ENCODE assay signal across 9 cellular contexts in the genomic region with DNA sequence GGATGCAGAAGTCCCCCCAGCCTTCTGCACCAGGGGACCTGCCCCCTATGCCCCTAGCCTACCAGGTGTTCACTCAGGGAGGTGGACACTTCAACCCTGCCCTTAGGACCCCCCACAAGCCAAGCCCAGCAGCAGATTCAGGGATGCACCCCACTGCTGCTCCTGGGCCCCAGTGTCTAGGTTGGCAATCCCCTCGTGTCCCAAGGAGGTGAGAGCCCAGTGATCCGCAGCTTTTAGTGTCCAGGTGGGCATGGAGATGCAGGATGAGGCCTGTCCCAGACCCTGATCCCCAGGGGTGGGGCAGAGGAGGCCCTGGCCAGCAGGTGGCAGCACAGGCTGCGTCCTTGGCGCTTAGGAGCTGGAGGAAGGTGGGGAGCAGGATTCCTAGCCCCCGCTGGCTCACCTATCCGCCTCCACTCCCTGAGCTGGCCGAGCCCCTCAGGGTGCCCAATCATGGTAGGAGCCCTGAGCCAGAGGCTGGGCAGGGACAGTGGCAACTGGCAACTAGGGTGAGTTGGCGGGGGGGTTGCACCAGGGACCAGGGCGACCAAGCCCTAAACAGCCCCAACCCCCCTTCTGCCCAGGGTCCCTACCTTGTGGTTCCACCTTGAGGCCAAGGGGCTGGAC. TPM values are rescaled to one million over a fixed set of nuclear protein-coding genes. Genes with fewer than 3 reads are reported as not detected.
DNase-seq lines count a peak whose midpoint lies in the region; ATAC-seq and TF ChIP-seq lines count a peak whose summit lies in the region.
"Had no signal": no experiment of that assay in that cellular context is flagged by ENCODE, and none has a peak within 500 bp of the region (broad histone marks: within the 10 kb centered on the region; RNA-seq: fewer than 3 reads in every experiment).

No MANE protein-coding gene starts in this region.

- H3K27ac Mint-ChIP-seq in HFFc6: peak overlapping the region; percentile 84
- H3K27ac Mint-ChIP-seq: stimulated activated naive CD8-positive, alpha-beta T cell treated with anti-CD3 and anti-CD28 coated beads, Interleukin-15, Interleukin-2, amounts not matched to agents 100 ng/mL and 50 ng/mL, for 24 hours had no signal

- H3K27me3 ChIP-seq in SK-N-SH (ENCODE audit: insufficient read depth) (peaks cover 16% of the 10 kb centered on the region), iPS DF 6.9 (ENCODE audit: control insufficient read depth, insufficient read depth, low read length) (no peaks in the 10 kb centered on the region; the same call in 1 of the 2 replicates), spleen (replicated peaks in 1 of 7) (peaks cover 0 to 47% (median 24%) of the 10 kb centered on the region in 7 donors)

- no peak overlapping the region for H3K9ac ChIP-seq in SK-N-SH

- no peak for TF ChIP-seq POLR2A in spleen (IDR thresholded peaks at IDR 0.05)

- H3K9me3 ChIP-seq in SK-N-SH: no peaks in the 10 kb centered on the region
- H3K9me3 ChIP-seq in iPS DF 6.9 (ENCODE audit: control insufficient read depth, insufficient read depth, low read length): no peaks in the 10 kb centered on the region
- no peaks in the 10 kb centered on the region for H3K9me3 ChIP-seq in spleen

- H3K27ac ChIP-seq in SK-N-SH (ENCODE audit: low read depth in 2 of 2, low read length in 1 of 2) (no peak overlapping the region; a peak in 1 of 4 replicates), iPS DF 6.9 (ENCODE audit: low read length) (no peak overlapping the region), spleen (peak overlapping the region in 3 of 8 donors; percentile 5 to 33 (median 18))

- no peaks in the 10 kb centered on the region for H3K36me3 Mint-ChIP-seq in HFFc6 (ENCODE audit: low read depth)

- CTCF ChIA-PET in SK-N-SH (lab: Yijun Ruan, JAX): interaction anchor here (0.6 to 9.6 kb wide), 28 partner anchors 9 to 444 kb away, joined by 3 to 194 read pairs (median 4); a partner anchor contains a TSS

- peaks cover 0 to 4% of the 10 kb centered on the region in 2 experiments for H3K36me3 ChIP-seq in SK-N-SH (replicated peaks in 1 of 2; ENCODE audit: control insufficient read depth in 1 of 2, insufficient read depth in 2 of 2, low read length in 1 of 2)
- H3K36me3 ChIP-seq in iPS DF 6.9 (ENCODE audit: control insufficient read depth, insufficient read depth, low read length): peaks cover 20% of the 10 kb centered on the region
- H3K36me3 ChIP-seq in spleen: no peaks in the 10 kb centered on the region

- H3K27me3 Mint-ChIP-seq in HFFc6 (ENCODE audit: insufficient read depth): peaks cover 15% of the 10 kb centered on the region

- H3K4me3 Mint-ChIP-seq in HFFc6: peak overlapping the region; percentile 62; the same call in 1 of the 2 replicates
- H3K4me3 Mint-ChIP-seq: stimulated activated naive CD8-positive, alpha-beta T cell treated with anti-CD3 and anti-CD28 coated beads, Interleukin-15, Interleukin-2, amounts not matched to agents 100 ng/mL and 50 ng/mL, for 24 hours had no signal

- H3K9me2 ChIP-seq in SK-N-SH: no peaks in the 10 kb centered on the region

- no peaks in the 10 kb centered on the region for H3K79me2 ChIP-seq in SK-N-SH (ENCODE audit: insufficient read depth)

- no peak overlapping the region for H3K4me2 ChIP-seq in SK-N-SH

- H3K4me1 Mint-ChIP-seq in HFFc6 (ENCODE audit: low read depth): peaks cover 27% of the 10 kb centered on the region

- H3K4me1 ChIP-seq in SK-N-SH (ENCODE audit: control insufficient read depth in 1 of 2, insufficient read depth in 2 of 2, low read depth in 1 of 2, low read length in 1 of 2): peaks cover 0 to 20% of the 10 kb centered on the region in 2 experiments; a peak in 1 of 4 replicates
- H3K4me1 ChIP-seq in iPS DF 6.9 (ENCODE audit: control insufficient read depth, insufficient read depth, low read length): peaks cover 12% of the 10 kb centered on the region; the same call in 1 of the 2 replicates
- H3K4me1 ChIP-seq in spleen: peaks cover 28 to 63% (median 56%) of the 10 kb centered on the region in 6 donors

- TF ChIP-seq EP300 in SK-N-SH (IDR thresholded peaks at IDR 0.05; ENCODE audit: borderline replicate concordance in 1 of 2, low read depth in 1 of 2, low read length in 1 of 2): no peak

- H4K20me1 ChIP-seq in SK-N-SH (ENCODE audit: insufficient read depth): no peaks in the 10 kb centered on the region

- no peak overlapping the region; a peak in 1 of 4 replicates for H3K4me3 ChIP-seq in SK-N-SH (ENCODE audit: low read depth in 2 of 2, low read length in 1 of 2)
- no peak overlapping the region for H3K4me3 ChIP-seq in astrocyte of the spinal cord (ENCODE audit: low read depth, low read length)
- H3K4me3 ChIP-seq in iPS DF 6.9 (ENCODE audit: low read length): no peak overlapping the region
- H3K4me3 ChIP-seq in spleen: no peak overlapping the region

- no peak for ATAC-seq in GM18858 (IDR thresholded peaks at IDR 0.05; ENCODE audit: unreplicated experiment)
- no peak for ATAC-seq in HG03097 (IDR thresholded peaks at IDR 0.05; ENCODE audit: low FRiP score, unreplicated experiment)

- H3F3A ChIP-seq in SK-N-SH (replicated peaks; ENCODE audit: insufficient read depth): peaks cover 16% of the 10 kb centered on the region

- peak; percentile 68 for TF ChIP-seq RAD21 in SK-N-SH (IDR thresholded peaks at IDR 0.05; ENCODE audit: low read length)

- peak; percentile 51 for DNase-seq in CD1c-positive myeloid dendritic cell (ENCODE audit: extremely low spot score)
- peak; percentile 36 for DNase-seq in HFFc6
- peak; percentile 92 for DNase-seq in SK-N-SH
- DNase-seq in astrocyte of the spinal cord (ENCODE audit: low read depth, low spot score): no peak
- DNase-seq in iPS DF 6.9 (ENCODE audit: low read depth, low spot score): peak; percentile 73
- DNase-seq in spleen: peak; percentile 91

- in situ Hi-C loops in astrocyte of the spinal cord (cut with HindIII; ENCODE audit: low sequenced_read_pairs): no loop called here

- peak; percentile 96 for TF ChIP-seq CTCF in HFFc6 (IDR thresholded peaks at IDR 0.05)
- TF ChIP-seq CTCF in SK-N-SH (IDR thresholded peaks at IDR 0.05): peak; percentile 85
- peak; percentile 95 for TF ChIP-seq CTCF in astrocyte of the spinal cord (IDR thresholded peaks at IDR 0.05; ENCODE audit: low read depth, low read length)
- TF ChIP-seq CTCF in spleen (IDR thresholded peaks at IDR 0.05 in 8 of 11, conservative IDR thresholded peaks at IDR 0.05 in 3 of 11): peak; percentile 73 to 92 (median 89)

- H3K9me3 Mint-ChIP-seq in HFFc6: no peaks in the 10 kb centered on the region
- H3K9me3 Mint-ChIP-seq: stimulated activated naive CD8-positive, alpha-beta T cell treated with anti-CD3 and anti-CD28 coated beads, Interleukin-15, Interleukin-2, amounts not matched to agents 100 ng/mL and 50 ng/mL, for 24 hours had no signal

- H2AFZ ChIP-seq in SK-N-SH (ENCODE audit: low read depth): no peak overlapping the region

- POLR2A ChIA-PET in SK-N-SH (lab: Yijun Ruan, JAX): interaction anchor here (0.7 to 1.2 kb wide), 3 partner anchors 12 to 43 kb away, joined by 3 read pairs; no protein-coding TSS in a partner anchor

- 60% methylated on average over 2 of the region's 9 CpGs for WGBS in SK-N-SH (ENCODE audit: low lambda C conversion rate)
- no CpG with 5 or more reads among the region's 9 CpGs for WGBS in iPS DF 6.9 (ENCODE audit: insufficient coverage, insufficient read length)
- WGBS in spleen, 5 donors: 44 to 70% (median 48%) methylated on average over 3 to 9 of the region's 9 CpGs

- intact Hi-C loops in spleen (cut with DNase I; ENCODE audit: low total_unique reads): loop anchor here (5.0 kb wide), 1 partner anchor 34 kb away; no protein-coding TSS in a partner anchor

TF ChIP-seq in SK-N-SH, 30 proteins besides CTCF, POLR2A, EP300 and RAD21:
- no peak for TF ChIP-seq FOXJ3 (CRISPR knock-in tag; IDR thresholded peaks at IDR 0.05)
- TF ChIP-seq CHD2 (IDR thresholded peaks at IDR 0.05; ENCODE audit: low read length, partially characterized antibody): no peak
- TF ChIP-seq SMC3 (IDR thresholded peaks at IDR 0.05; ENCODE audit: low read depth, low read length): peak; percentile 68
- no peak for TF ChIP-seq TEAD4 (IDR thresholded peaks at IDR 0.05; ENCODE audit: borderline replicate concordance, insufficient read depth)
- no peak for TF ChIP-seq NRF1 (IDR thresholded peaks at IDR 0.05; ENCODE audit: low read depth, low read length)
- peak; percentile 46; the same call in 1 of the 2 replicates for TF ChIP-seq POLR2AphosphoS5 (IDR thresholded peaks at IDR 0.05; ENCODE audit: low read depth, low read length)
- TF ChIP-seq, protein P1, sequence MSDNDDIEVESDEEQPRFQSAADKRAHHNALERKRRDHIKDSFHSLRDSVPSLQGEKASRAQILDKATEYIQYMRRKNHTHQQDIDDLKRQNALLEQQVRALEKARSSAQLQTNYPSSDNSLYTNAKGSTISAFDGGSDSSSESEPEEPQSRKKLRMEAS (IDR thresholded peaks at IDR 0.05; ENCODE audit: low read depth): no peak
TF ChIP-seq in SK-N-SH: peak in this region for 2.

RNA-seq across cellular contexts. Expression of a gene that starts 4.1 kb away (rescaled TPM):
- total RNA-seq in HFFc6 (2021; fragmentation: NEBNext Ultra II Directional; extraction: Animal tissue kit (Norgen Biotek cat#: 25700)): 10 to 100 TPM; 16.6 to 31.3 (median 19.4) TPM
- polyA plus RNA-seq in SK-N-SH (2012; rRNA removed): 47.6 and 53.0 TPM in 2 replicates
- polyA plus RNA-seq in SK-N-SH (2012; cell fraction: cytosol; rRNA removed): 24.1 and 41.5 TPM in 2 replicates
- 111 and 208 TPM in 2 replicates for polyA plus RNA-seq in SK-N-SH (2012; cell fraction: nucleus; rRNA removed)
- 10 to 100 TPM in 4 of 7 donors, 1 to 10 TPM in 3; 8.0 to 22.6 (median 10.8) TPM for total RNA-seq in spleen
- polyA plus RNA-seq in spleen: 10 to 100 TPM; 14.3 to 28.4 (median 20.6) TPM

RNA-seq across cellular contexts. Expression of a gene that starts 10.5 kb away (rescaled TPM):
- total RNA-seq in HFFc6 (2021; fragmentation: NEBNext Ultra II Directional; extraction: Animal tissue kit (Norgen Biotek cat#: 25700)): 10 to 100 TPM; 12.0 to 14.9 (median 13.4) TPM
- polyA plus RNA-seq in SK-N-SH (2012; rRNA removed): 15.8 and 18.1 TPM in 2 replicates
- polyA plus RNA-seq in SK-N-SH (2012; cell fraction: cytosol; rRNA removed): 6.9 and 12.1 TPM in 2 replicates
- polyA plus RNA-seq in SK-N-SH (2012; cell fraction: nucleus; rRNA removed): 32.9 and 37.6 TPM in 2 replicates
- total RNA-seq in spleen: 10 to 100 TPM in 1 of 7 donors, 1 to 10 TPM in 6; 8.0 to 11.3 (median 9.5) TPM
- polyA plus RNA-seq in spleen: 10 to 100 TPM in 2 of 3 donors, 1 to 10 TPM in 1; 8.6 to 14.2 (median 11.1) TPM

RNA-seq across cellular contexts. Expression of a gene that starts 43.9 kb away (rescaled TPM):
- total RNA-seq in HFFc6 (2021; fragmentation: NEBNext Ultra II Directional; extraction: Animal tissue kit (Norgen Biotek cat#: 25700)): 10 to 100 TPM; 22.6 to 25.8 (median 23.6) TPM
- polyA plus RNA-seq in SK-N-SH (2012; rRNA removed) (5.2 and 5.9 TPM in 2 replicates), spleen (10 to 100 TPM in 1 of 3 donors, 1 to 10 TPM in 2; 9.3 to 16.0 (median 9.9) TPM)
- polyA plus RNA-seq in SK-N-SH (2012; cell fraction: cytosol; rRNA removed): 7.9 and 8.3 TPM in 2 replicates
- polyA plus RNA-seq in SK-N-SH (2012; cell fraction: nucleus; rRNA removed): 3.4 and 5.4 TPM in 2 replicates
- 10 to 100 TPM; 29.2 to 42.5 (median 32.5) TPM for total RNA-seq in spleen

RNA-seq across cellular contexts. Expression of a gene that starts 44.2 kb away (rescaled TPM):
- total RNA-seq in HFFc6 (2021; fragmentation: NEBNext Ultra II Directional; extraction: Animal tissue kit (Norgen Biotek cat#: 25700)): 10 to 100 TPM; 38.7 to 54.8 (median 46.9) TPM
- polyA plus RNA-seq in SK-N-SH (2012; rRNA removed) (25.2 and 25.4 TPM in 2 replicates), spleen (10 to 100 TPM; 34.1 to 39.5 (median 38.9) TPM)
- 29.8 and 31.6 TPM in 2 replicates for polyA plus RNA-seq in SK-N-SH (2012; cell fraction: cytosol; rRNA removed)
- 4.9 and 8.9 TPM in 2 replicates for polyA plus RNA-seq in SK-N-SH (2012; cell fraction: nucleus; rRNA removed)
- total RNA-seq in spleen: 10 to 100 TPM; 15.2 to 26.0 (median 20.4) TPM
